In genomic region chr7:144547888-144548287, GRCh38 we compare ENCODE assay signal across 9 cellular contexts.
"Had no signal": no experiment of that assay in that cellular context is flagged by ENCODE, and none has a peak within 500 bp of the region (broad histone marks: within the 10 kb centered on the region; RNA-seq: fewer than 3 reads in every experiment).

No MANE protein-coding gene starts in this region.

- H2AFZ ChIP-seq: GM23338 had no signal

- H3K4me2 ChIP-seq: GM23338, KMS-11 had no signal

- ATAC-seq: GM23338 had no signal

- DNase-seq: H9, HCEC 1CT, Karpas-422, KBM-7 had no signal

- H3K4me3 ChIP-seq: GM23338 had no signal

- FAIRE-seq: H1, H54, HTR-8/SVneo had no signal

- H3K9ac ChIP-seq: KMS-11 had no signal

- H3K27ac ChIP-seq: KMS-11 had no signal
